ENCODE assay signal across 13 cellular contexts in the genomic region with DNA sequence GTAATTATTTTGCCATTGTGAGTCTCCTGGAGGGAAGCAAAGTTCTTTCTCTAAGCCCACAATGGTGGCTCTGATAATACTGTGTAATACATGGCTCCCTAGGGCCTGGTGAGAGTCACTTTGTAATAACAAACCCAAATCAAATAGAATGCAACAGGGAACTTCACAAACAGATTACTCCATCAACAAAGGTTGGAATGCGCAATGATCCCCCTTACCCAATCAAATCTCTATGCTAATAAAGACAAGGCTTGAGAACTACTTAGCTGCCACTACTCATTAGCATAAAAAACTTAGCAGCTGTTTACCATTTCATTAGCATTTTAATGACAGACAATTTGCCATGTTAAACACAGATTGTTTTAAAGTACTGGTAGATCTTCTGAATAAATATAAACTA.
DNase-seq lines count a peak whose midpoint lies in the region; TF ChIP-seq lines count a peak whose summit lies in the region.
"Had no signal": no experiment of that assay in that cellular context is flagged by ENCODE, and none has a peak within 500 bp of the region (broad histone marks: within the 10 kb centered on the region; RNA-seq: fewer than 3 reads in every experiment).

No MANE protein-coding gene starts in this region.

- no peaks in the 10 kb centered on the region for H3K36me3 ChIP-seq in mesendoderm (ENCODE audit: control insufficient read depth, insufficient read depth, low read length)
- H3K36me3 ChIP-seq in BE2C: no peaks in the 10 kb centered on the region
- H3K36me3 ChIP-seq: BLaER1 treated with 17β-estradiol and CSF1 and Interleukin-3, amounts not matched to agents 10 nM and 100 nM had no signal

- H4K5ac ChIP-seq in mesendoderm (ENCODE audit: low read length): no peak overlapping the region

- DNase-seq in DMS 273 (lab: John Stamatoyannopoulos, UW; ENCODE audit: unreplicated experiment): peak; percentile 22
- DNase-seq in DMS 273 treated with DMSO at 0.1 percent for 48 hours (lab: John Stamatoyannopoulos, UW): no peak
- DNase-seq in NCI-H1930 (lab: John Stamatoyannopoulos, UW): peak; percentile 25 to 53
- DNase-seq in iPS DF 4.7 (ENCODE audit: extremely low read depth, low spot score): peak; percentile 30
- DNase-seq in mesendoderm: peak; percentile 94
- DNase-seq in NOMO-1 treated with DMSO at 0.1 percent for 48 hours (lab: John Stamatoyannopoulos, UW; ENCODE audit: unreplicated experiment): no peak
- no peak for DNase-seq in BE2C
- DNase-seq in effector CD4-positive, alpha-beta T cell: no peak
- DNase-seq: NCI-H187, T-cell had no signal

- H3K79me2 ChIP-seq in mesendoderm (ENCODE audit: control insufficient read depth, insufficient read depth, low read length): no peaks in the 10 kb centered on the region

- H2BK15ac ChIP-seq in mesendoderm (replicated peaks; ENCODE audit: low read depth): no peak overlapping the region

- H3K27me3 ChIP-seq in mesendoderm (ENCODE audit: insufficient read depth, low read length, poor library complexity) (no peaks in the 10 kb centered on the region), BE2C (no peaks in the 10 kb centered on the region)
- H3K27me3 ChIP-seq: BLaER1 treated with 17β-estradiol and CSF1 and Interleukin-3, amounts not matched to agents 10 nM and 100 nM had no signal

- no CpG with 5 or more reads among the region's 1 CpG for whole genome bisulfite sequencing in mesendoderm (ENCODE audit: extremely low coverage, insufficient coverage, low lambda C conversion rate)

- H2BK5ac ChIP-seq in mesendoderm (ENCODE audit: low read length): no peak overlapping the region

- no peak for TF ChIP-seq CTCF in BE2C (IDR thresholded peaks at IDR 0.05; ENCODE audit: low read depth, low read length)

- H3K4me1 ChIP-seq in mesendoderm (ENCODE audit: control insufficient read depth, low read depth, low read length): no peaks in the 10 kb centered on the region
- H3K4me1 ChIP-seq in BE2C: no peaks in the 10 kb centered on the region
- H3K4me1 ChIP-seq: BLaER1 treated with 17β-estradiol and CSF1 and Interleukin-3, amounts not matched to agents 10 nM and 100 nM had no signal

- no peaks in the 10 kb centered on the region for H3K79me1 ChIP-seq in mesendoderm (ENCODE audit: low read length)

- H4K8ac ChIP-seq in mesendoderm (ENCODE audit: low read depth, low read length): no peak overlapping the region

- H3K56ac ChIP-seq in mesendoderm (ENCODE audit: low read length): no peak overlapping the region

- no peak overlapping the region for H3K27ac ChIP-seq in mesendoderm (ENCODE audit: low read depth, low read length)
- H3K27ac ChIP-seq: 22Rv1; BLaER1 treated with 17β-estradiol and CSF1 and Interleukin-3, amounts not matched to agents 10 nM and 100 nM; SK-N-MC had no signal

- H3K9me3 ChIP-seq in BE2C: no peaks in the 10 kb centered on the region
- H3K9me3 ChIP-seq: BLaER1 treated with 17β-estradiol and CSF1 and Interleukin-3, amounts not matched to agents 10 nM and 100 nM had no signal

- H3K4ac ChIP-seq in mesendoderm (ENCODE audit: low read depth, low read length): no peak overlapping the region

- H3K4me3 ChIP-seq in mesendoderm (ENCODE audit: low read length) (no peak overlapping the region), BE2C (ENCODE audit: low read depth, low read length) (no peak overlapping the region)
- H3K4me3 ChIP-seq: BLaER1 treated with 17β-estradiol and CSF1 and Interleukin-3, amounts not matched to agents 10 nM and 100 nM; SK-N-MC had no signal

- no peak overlapping the region for H2BK120ac ChIP-seq in mesendoderm (ENCODE audit: low read depth, low read length)

- no peak overlapping the region for H3K18ac ChIP-seq in mesendoderm (ENCODE audit: low read length)

- H2AK5ac ChIP-seq in mesendoderm (ENCODE audit: low read length): no peak overlapping the region

- no peak overlapping the region for H3K23ac ChIP-seq in mesendoderm (ENCODE audit: low read length)

- no peak overlapping the region for H3K9ac ChIP-seq in mesendoderm (ENCODE audit: low read length)
- H3K9ac ChIP-seq: BLaER1 treated with 17β-estradiol and CSF1 and Interleukin-3, amounts not matched to agents 10 nM and 100 nM had no signal

- H3K4me2 ChIP-seq in mesendoderm (ENCODE audit: low read length): no peak overlapping the region
- H3K4me2 ChIP-seq: BLaER1 treated with 17β-estradiol and CSF1 and Interleukin-3, amounts not matched to agents 10 nM and 100 nM had no signal

Comparison
In these comparisons a context has a peak if more than half of its experiments do, and no peak if none do; other contexts are left out.
1. DNase-seq: peak in DMS 273 (single experiment), NCI-H1930 (2 of 2), iPS DF 4.7 (single experiment) and mesendoderm (single experiment); none in DMS 273 treated with DMSO at 0.1 percent for 48 hours (single experiment), NOMO-1 treated with DMSO at 0.1 percent for 48 hours (single experiment), BE2C (single experiment) and effector CD4-positive, alpha-beta T cell (single experiment).